1 cellular context compared by ENCODE assay signal in the genomic region with DNA sequence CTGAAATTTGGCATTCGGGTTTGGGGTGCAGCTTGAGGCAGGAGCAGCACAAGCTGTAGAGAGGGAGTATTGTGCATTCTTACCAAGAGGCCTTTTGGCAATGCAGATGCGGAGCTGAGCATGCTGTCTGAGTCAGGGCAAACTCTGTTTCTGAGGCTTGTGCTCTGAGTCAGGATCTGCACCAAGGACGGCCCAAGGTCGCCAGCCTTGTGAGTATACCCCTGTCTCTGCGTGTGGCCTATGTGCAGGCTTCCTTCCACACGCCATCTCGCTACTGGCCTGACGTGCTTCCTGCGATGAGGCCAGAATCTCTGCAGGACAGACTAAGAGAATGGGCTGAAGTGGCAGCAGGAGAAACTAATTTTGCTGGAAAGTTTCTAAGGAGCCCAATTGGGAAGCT.
TF ChIP-seq lines count a peak whose summit lies in the region.

No MANE protein-coding gene starts in this region.

TF ChIP-seq in SK-N-SH, 30 proteins besides CTCF, POLR2A, EP300 and RAD21 (continued from another document):
- TF ChIP-seq, protein P1, sequence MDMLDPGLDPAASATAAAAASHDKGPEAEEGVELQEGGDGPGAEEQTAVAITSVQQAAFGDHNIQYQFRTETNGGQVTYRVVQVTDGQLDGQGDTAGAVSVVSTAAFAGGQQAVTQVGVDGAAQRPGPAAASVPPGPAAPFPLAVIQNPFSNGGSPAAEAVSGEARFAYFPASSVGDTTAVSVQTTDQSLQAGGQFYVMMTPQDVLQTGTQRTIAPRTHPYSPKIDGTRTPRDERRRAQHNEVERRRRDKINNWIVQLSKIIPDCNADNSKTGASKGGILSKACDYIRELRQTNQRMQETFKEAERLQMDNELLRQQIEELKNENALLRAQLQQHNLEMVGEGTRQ (IDR thresholded peaks at IDR 0.05; ENCODE audit: borderline replicate concordance, low read depth, low read length) = no peak
- TF ChIP-seq YY1 (IDR thresholded peaks at IDR 0.05; ENCODE audit: low read depth) (no peak), GABPA (IDR thresholded peaks at IDR 0.05; ENCODE audit: low read depth) (no peak), FOXM1 (IDR thresholded peaks at IDR 0.05; ENCODE audit: low read depth) (no peak), TEAD4 (IDR thresholded peaks at IDR 0.05; ENCODE audit: borderline replicate concordance, insufficient read depth) (no peak), RCOR1 (IDR thresholded peaks at IDR 0.05; ENCODE audit: low read length) (no peak), FOSL2 (IDR thresholded peaks at IDR 0.05; ENCODE audit: borderline replicate concordance, low read depth) (no peak), TCF12 (IDR thresholded peaks at IDR 0.05) (no peak), TAF1 (IDR thresholded peaks at IDR 0.05; ENCODE audit: borderline replicate concordance, low read depth, low read length) (no peak)
